ENCODE assay signal across 11 cellular contexts in genomic region chr10:93498196-93498595, GRCh38. TPM values are rescaled to one million over a fixed set of nuclear protein-coding genes. Genes with fewer than 3 reads are reported as not detected.
DNase-seq lines count a peak whose midpoint lies in the region; ATAC-seq and TF ChIP-seq lines count a peak whose summit lies in the region.
"Had no signal": no experiment of that assay in that cellular context is flagged by ENCODE, and none has a peak within 500 bp of the region (broad histone marks: within the 10 kb centered on the region; RNA-seq: fewer than 3 reads in every experiment).

No MANE protein-coding gene starts in this region.

- WGBS in thymus = 11% methylated on average over 5 of the region's 5 CpGs

- H3K27ac ChIP-seq in OCI-LY3 (ENCODE audit: low read length) = no peak overlapping the region
- H3K27ac ChIP-seq in thymus (ENCODE audit: low read depth) = no peak overlapping the region

- H3K27ac Mint-ChIP-seq in activated naive CD4-positive, alpha-beta T cell treated with anti-CD3 and anti-CD28 coated beads, Interleukin-2, amount 50 U/mL, for 24 hours = no peak overlapping the region
- no peak overlapping the region for H3K27ac Mint-ChIP-seq in effector memory CD8-positive, alpha-beta T cell

- H3K4me1 ChIP-seq in OCI-LY3 (ENCODE audit: low read length) (peaks cover 23% of the 10 kb centered on the region), thymus (ENCODE audit: control insufficient read depth, insufficient read depth, low read length) (peaks cover 4% of the 10 kb centered on the region), mucosa of descending colon (ENCODE audit: low read depth) (peaks cover 7% of the 10 kb centered on the region)

- H3K9me3 Mint-ChIP-seq in activated naive CD4-positive, alpha-beta T cell treated with anti-CD3 and anti-CD28 coated beads, Interleukin-2, amount 50 U/mL, for 24 hours = no peaks in the 10 kb centered on the region
- no peaks in the 10 kb centered on the region for H3K9me3 Mint-ChIP-seq in effector memory CD8-positive, alpha-beta T cell

- no peak overlapping the region; the same call in 1 of the 2 replicates for H3K9ac ChIP-seq in OCI-LY3 (ENCODE audit: low read length)

- H3K27me3 ChIP-seq in OCI-LY3 (ENCODE audit: low read depth, low read length) (no peaks in the 10 kb centered on the region), thymus (ENCODE audit: control insufficient read depth, insufficient read depth) (peaks cover 3% of the 10 kb centered on the region)
- H3K27me3 ChIP-seq: BE2C had no signal

- H2AFZ ChIP-seq in OCI-LY3 (ENCODE audit: low read depth, low read length) = no peak overlapping the region

- H3K79me2 ChIP-seq in OCI-LY3 (ENCODE audit: low read length) = peaks cover 45% of the 10 kb centered on the region

- TF ChIP-seq CTCF in OCI-LY3 (IDR thresholded peaks at IDR 0.05; ENCODE audit: low read depth, low read length) (no peak), mucosa of descending colon (IDR thresholded peaks at IDR 0.05) (no peak)

- H3K36me3 ChIP-seq in OCI-LY3 (replicated peaks; ENCODE audit: low read depth, low read length) = peaks cover 18% of the 10 kb centered on the region
- H3K36me3 ChIP-seq in thymus (ENCODE audit: control insufficient read depth, insufficient read depth) = no peaks in the 10 kb centered on the region
- H3K36me3 ChIP-seq in mucosa of descending colon (ENCODE audit: low read depth) = no peaks in the 10 kb centered on the region
- H3K36me3 ChIP-seq: BE2C had no signal

- H3K27me3 Mint-ChIP-seq in activated naive CD4-positive, alpha-beta T cell treated with anti-CD3 and anti-CD28 coated beads, Interleukin-2, amount 50 U/mL, for 24 hours = no peaks in the 10 kb centered on the region
- no peaks in the 10 kb centered on the region for H3K27me3 Mint-ChIP-seq in effector memory CD8-positive, alpha-beta T cell

- intact Hi-C loops in mucosa of descending colon (cut with DNase I, micrococcal nuclease) = no loop called here

- no peaks in the 10 kb centered on the region for H3K36me3 Mint-ChIP-seq in activated naive CD4-positive, alpha-beta T cell treated with anti-CD3 and anti-CD28 coated beads, Interleukin-2, amount 50 U/mL, for 24 hours
- H3K36me3 Mint-ChIP-seq in effector memory CD8-positive, alpha-beta T cell (ENCODE audit: insufficient read depth) = peaks cover 7% of the 10 kb centered on the region

- DNase-seq in activated naive CD4-positive, alpha-beta T cell (lab: John Stamatoyannopoulos, UW) = no peak
- no peak for DNase-seq in effector memory CD8-positive, alpha-beta T cell
- DNase-seq in mucosa of descending colon = no peak
- no peak for DNase-seq in NCI-H1417 (lab: John Stamatoyannopoulos, UW)
- no peak for DNase-seq in foreskin melanocyte
- DNase-seq: amygdala, BE2C, left colon had no signal

- H3K9me3 ChIP-seq in OCI-LY3 (ENCODE audit: insufficient read depth, low read length) (no peaks in the 10 kb centered on the region), thymus (ENCODE audit: control insufficient read depth) (no peaks in the 10 kb centered on the region), mucosa of descending colon (no peaks in the 10 kb centered on the region)
- H3K9me3 ChIP-seq: BE2C had no signal

- H3K4me3 Mint-ChIP-seq in activated naive CD4-positive, alpha-beta T cell treated with anti-CD3 and anti-CD28 coated beads, Interleukin-2, amount 50 U/mL, for 24 hours = peak overlapping the region; percentile 12
- H3K4me3 Mint-ChIP-seq in effector memory CD8-positive, alpha-beta T cell = peak overlapping the region; percentile 87 to 88

- no peak for ATAC-seq in effector memory CD8-positive, alpha-beta T cell (replicated peaks)
- no peak for ATAC-seq in mucosa of descending colon
- ATAC-seq: left colon had no signal

- H4K20me1 ChIP-seq in OCI-LY3 (ENCODE audit: insufficient read depth, low read length) = no peaks in the 10 kb centered on the region

- H3K4me1 Mint-ChIP-seq in activated naive CD4-positive, alpha-beta T cell treated with anti-CD3 and anti-CD28 coated beads, Interleukin-2, amount 50 U/mL, for 24 hours = peaks cover 17% of the 10 kb centered on the region
- peaks cover 17 to 26% of the 10 kb centered on the region in 2 donors for H3K4me1 Mint-ChIP-seq in effector memory CD8-positive, alpha-beta T cell (ENCODE audit: low read depth in 2 of 2)

- peak overlapping the region; percentile 77 for H3K4me2 ChIP-seq in OCI-LY3 (ENCODE audit: low read length)

- H3K4me3 ChIP-seq in OCI-LY3 (ENCODE audit: low read length) (peak overlapping the region; percentile 99), thymus (ENCODE audit: low read length) (peak overlapping the region; percentile 27), mucosa of descending colon (no peak overlapping the region)

RNA-seq across cellular contexts. Expression of gene CEP55, which starts 1.8 kb away (rescaled TPM):
- polyA plus RNA-seq in thymus = 6.4 TPM
- 10 to 100 TPM in 1 of 3 donors, 1 to 10 TPM in 2; 1.3 to 11.7 (median 2.4) TPM for total RNA-seq in mucosa of descending colon

RNA-seq across cellular contexts. Expression of gene MYOF, which starts 16.1 kb away (rescaled TPM):
- polyA plus RNA-seq in thymus = 14.0 TPM
- total RNA-seq in mucosa of descending colon = 10 to 100 TPM; 55.0 to 90.7 (median 85.5) TPM
